9 cellular contexts compared by ENCODE assay signal in the genomic region with DNA sequence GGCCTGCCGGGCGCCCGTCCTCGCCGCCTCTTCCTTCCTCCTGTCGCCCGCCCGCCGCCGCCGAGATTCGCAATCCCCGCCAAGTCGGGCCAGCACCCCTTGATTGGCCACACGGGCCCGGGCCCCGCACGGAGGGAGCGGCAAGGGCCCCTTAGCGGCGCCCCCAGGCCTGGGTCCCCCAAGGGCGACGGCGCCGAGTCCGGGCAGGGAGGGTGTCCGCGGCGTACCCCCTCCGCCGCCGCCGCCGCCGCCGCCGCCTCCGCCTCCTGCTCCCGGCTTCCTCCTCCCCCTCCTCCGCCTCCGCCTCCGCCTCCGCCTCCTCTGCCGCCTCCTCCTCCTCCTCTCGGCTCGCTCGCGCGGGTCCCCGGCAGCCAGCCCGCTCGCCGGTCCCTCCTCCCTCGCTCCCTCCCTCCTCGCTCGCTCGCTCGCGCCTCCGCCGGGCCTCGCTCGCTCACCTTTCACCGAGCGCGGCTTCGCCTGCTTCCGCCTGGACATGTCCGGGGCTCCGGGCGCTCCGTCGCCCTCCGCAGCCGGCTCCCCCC. TPM values are rescaled to one million over a fixed set of nuclear protein-coding genes. Genes with fewer than 3 reads are reported as not detected.
A peak's percentile ranks its signal among the peaks of the same experiment; 100 is the strongest.
DNase-seq lines count a peak whose midpoint lies in the region; ATAC-seq and TF ChIP-seq lines count a peak whose summit lies in the region.
"Had no signal": no experiment of that assay in that cellular context is flagged by ENCODE, and none has a peak within 500 bp of the region (broad histone marks: within the 10 kb centered on the region; RNA-seq: fewer than 3 reads in every experiment).

No MANE protein-coding gene starts in this region.

- H3K27me3 Mint-ChIP-seq in progenitor cell of endocrine pancreas: peaks cover 5% of the 10 kb centered on the region

- DNase-seq in COR-L47 (lab: John Stamatoyannopoulos, UW) (peak; percentile 44), LHCN-M2 (ENCODE audit: low read depth) (peak; percentile 26), T follicular helper cell (ENCODE audit: low read depth) (peak; percentile 42), anterior cingulate cortex (lab: John Stamatoyannopoulos, UW) (peak in 52 of 58 donors; percentile 30 to 87 (median 63)), left ventricle myocardium superior (peak; percentile 92), progenitor cell of endocrine pancreas (ENCODE audit: low spot score, unreplicated experiment) (peak; percentile 77), inferior parietal cortex (ENCODE audit: extremely low spot score) (no peak)

- H3K9me3 Mint-ChIP-seq in progenitor cell of endocrine pancreas (ENCODE audit: low read depth): no peaks in the 10 kb centered on the region

- H3K36me3 Mint-ChIP-seq in progenitor cell of endocrine pancreas (ENCODE audit: insufficient read depth): no peaks in the 10 kb centered on the region

- TF ChIP-seq CTCF in progenitor cell of endocrine pancreas (IDR thresholded peaks at IDR 0.05; ENCODE audit: unreplicated experiment): no peak

- ATAC-seq in GM21619 (IDR thresholded peaks at IDR 0.05; ENCODE audit: unreplicated experiment) (peak; percentile 78), left ventricle myocardium superior (peak; percentile 84)

- intact Hi-C loops in left ventricle myocardium superior (cut with micrococcal nuclease): no loop called here

- peak overlapping the region; percentile 80 for H3K4me3 Mint-ChIP-seq in progenitor cell of endocrine pancreas (ENCODE audit: low read depth)

- H3K4me1 Mint-ChIP-seq in progenitor cell of endocrine pancreas (ENCODE audit: low read depth): peaks cover 48% of the 10 kb centered on the region

- H3K27ac Mint-ChIP-seq in progenitor cell of endocrine pancreas: peak overlapping the region; percentile 64

RNA-seq across cellular contexts. Expression of gene ZNF423, which starts 0.6 kb away (rescaled TPM):
- total RNA-seq in LHCN-M2 (2014; rRNA removed) (not detected in 2 replicates), left ventricle myocardium superior (7.8 TPM), progenitor cell of endocrine pancreas (47.7 and 49.8 TPM in 2 replicates)
- 0.01 TPM for polyA plus RNA-seq in LHCN-M2 (2012)
- total RNA-seq: T-helper 1 cell treated with Interleukin-12 subunit alpha and Interleukin-12 subunit beta and Interleukin-4 antibody, amounts not matched to agents 30 ng/mL and 1 ng/mL, for 36 hours had no signal
